Comparison of ENCODE assay signal across 26 cellular contexts in genomic region chr3:15819043-15819442, GRCh38. TPM values are rescaled to one million over a fixed set of nuclear protein-coding genes. Genes with fewer than 3 reads are reported as not detected.
DNase-seq lines count a peak whose midpoint lies in the region; ATAC-seq, FAIRE-seq and TF ChIP-seq lines count a peak whose summit lies in the region.
"Had no signal": no experiment of that assay in that cellular context is flagged by ENCODE, and none has a peak within 500 bp of the region (broad histone marks: within the 10 kb centered on the region; RNA-seq: fewer than 3 reads in every experiment).

No MANE protein-coding gene starts in this region.

- H3K36me3 ChIP-seq in HepG2 (replicated peaks in 1 of 2; ENCODE audit: control insufficient read depth in 1 of 2, insufficient read depth in 2 of 2, low read length in 2 of 2): no peaks in the 10 kb centered on the region
- no peaks in the 10 kb centered on the region for H3K36me3 ChIP-seq in right lobe of liver
- no peaks in the 10 kb centered on the region for H3K36me3 ChIP-seq in MM.1S (replicated peaks; ENCODE audit: insufficient read depth, low read length)
- no peaks in the 10 kb centered on the region for H3K36me3 ChIP-seq in astrocyte (ENCODE audit: insufficient read depth, low read length)
- H3K36me3 ChIP-seq: BE2C had no signal

- H3K79me2 ChIP-seq in HepG2 (ENCODE audit: insufficient read depth, low read length): peaks cover 81% of the 10 kb centered on the region
- H3K79me2 ChIP-seq in MM.1S (ENCODE audit: low read length): peaks cover 95% of the 10 kb centered on the region
- H3K79me2 ChIP-seq in astrocyte (ENCODE audit: insufficient read depth, low read length): peaks cover 69% of the 10 kb centered on the region

- no peaks in the 10 kb centered on the region for H3K9me2 ChIP-seq in MM.1S (replicated peaks; ENCODE audit: insufficient read depth, low read length)

- TF ChIP-seq EP300 in HepG2 (IDR thresholded peaks at IDR 0.05; ENCODE audit: low read depth in 2 of 2, low read length in 2 of 2) (no peak), HepG2 (CRISPR knock-in tag; IDR thresholded peaks at IDR 0.05; ENCODE audit: borderline replicate concordance) (no peak)

- H3K4me1 Mint-ChIP-seq in astrocyte (ENCODE audit: low read depth, unreplicated experiment): peaks cover 9% of the 10 kb centered on the region

- no peaks in the 10 kb centered on the region for H3K36me3 Mint-ChIP-seq in astrocyte (ENCODE audit: low read depth, unreplicated experiment)
- H3K36me3 Mint-ChIP-seq: CD14-positive monocyte; CD8-positive, alpha-beta memory T cell had no signal

- H3K27me3 Mint-ChIP-seq in astrocyte (ENCODE audit: low read depth, unreplicated experiment): no peaks in the 10 kb centered on the region
- H3K27me3 Mint-ChIP-seq: CD4-positive, alpha-beta T cell; CD8-positive, alpha-beta memory T cell had no signal

- H2AFZ ChIP-seq in HepG2 (ENCODE audit: low read length): no peak overlapping the region
- H2AFZ ChIP-seq in MM.1S (ENCODE audit: low read length): no peak overlapping the region
- H2AFZ ChIP-seq in astrocyte (ENCODE audit: low read depth, low read length): no peak overlapping the region
- H2AFZ ChIP-seq: GM23338 had no signal

- no peak for TF ChIP-seq POLR2A in HepG2 (IDR thresholded peaks at IDR 0.05; ENCODE audit: insufficient read depth in 1 of 2, low read depth in 2 of 2, low read length in 2 of 2)
- no peak for TF ChIP-seq POLR2A in right lobe of liver (IDR thresholded peaks at IDR 0.05)

- H3K4me1 ChIP-seq in HepG2 (ENCODE audit: insufficient read depth, low read length) (no peaks in the 10 kb centered on the region), right lobe of liver (peaks cover 0 to 12% (median 2%) of the 10 kb centered on the region in 4 donors), MM.1S (ENCODE audit: low read length) (peaks cover 31% of the 10 kb centered on the region), astrocyte (ENCODE audit: insufficient read depth, low read length) (no peaks in the 10 kb centered on the region)
- H3K4me1 ChIP-seq: BE2C had no signal

- CTCF ChIA-PET in HepG2 (lab: Yijun Ruan, JAX; ENCODE audit: low intra/inter-chr PET ratio, low total read pairs): no interaction called here

- no peak for DNase-seq in HepG2 (ENCODE audit: low spot score)
- DNase-seq in right lobe of liver: no peak
- DNase-seq in MM.1S: no peak
- DNase-seq in astrocyte (ENCODE audit: low read depth): no peak
- DNase-seq in amniotic stem cell (lab: John Stamatoyannopoulos, UW): no peak
- DNase-seq: 8988T; ACHN; AML-193; BE2C; CD4-positive, alpha-beta T cell; CD8-positive, alpha-beta memory T cell; DMS 273 treated with DMSO at 0.1 percent for 48 hours; DMS79; EL; GDM1; H9; HFFc6 had no signal

- intact Hi-C loops in HepG2 (cut with micrococcal nuclease; ENCODE audit: unreplicated experiment) (loop anchor here (5.0 to 10.0 kb wide), 3 partner anchors 228 to 426 kb away; no protein-coding TSS in a partner anchor), right lobe of liver (cut with DNase I) (no loop called here)

- H3K4me2 ChIP-seq in HepG2 (ENCODE audit: low read depth, low read length): no peak overlapping the region
- peak overlapping the region; percentile 67; the same call in 1 of the 2 replicates for H3K4me2 ChIP-seq in MM.1S (ENCODE audit: low read depth, low read length)
- no peak overlapping the region for H3K4me2 ChIP-seq in astrocyte (ENCODE audit: low read length)
- H3K4me2 ChIP-seq: A549; BLaER1 treated with 17β-estradiol and CSF1 and Interleukin-3, amounts not matched to agents 10 nM and 100 nM; GM23338 had no signal

- FAIRE-seq in HepG2 (lab: Jason Lieb, UNC): no peak
- FAIRE-seq in astrocyte (lab: Jason Lieb, UNC): peak; percentile 64
- FAIRE-seq: A549, D721Med had no signal

- no peak for TF ChIP-seq RAD21 in HepG2 (CRISPR knock-in tag; IDR thresholded peaks at IDR 0.05)

- ATAC-seq in HepG2 (no peak), right lobe of liver (no peak), GM18861 (IDR thresholded peaks at IDR 0.05; ENCODE audit: unreplicated experiment) (no peak), GM21381 (IDR thresholded peaks at IDR 0.05; ENCODE audit: unreplicated experiment) (no peak)
- ATAC-seq: A549, GM23338, HCT116 had no signal

- BruUV-seq in HepG2 (replicated peaks; lab: Mats Ljungman, UMichigan): no TSS peak

- TF ChIP-seq CTCF in HepG2 (CRISPR knock-in tag; IDR thresholded peaks at IDR 0.05): no peak
- no peak for TF ChIP-seq CTCF in right lobe of liver (IDR thresholded peaks at IDR 0.05)
- no peak for TF ChIP-seq CTCF in MM.1S (IDR thresholded peaks at IDR 0.05; ENCODE audit: low read length)
- no peak for TF ChIP-seq CTCF in astrocyte (IDR thresholded peaks at IDR 0.05; ENCODE audit: insufficient read depth, low read depth, low read length)

- no peaks in the 10 kb centered on the region for H3K27me3 ChIP-seq in HepG2 (ENCODE audit: control insufficient read depth in 1 of 2, insufficient read depth in 2 of 2, low read length in 2 of 2)
- H3K27me3 ChIP-seq in right lobe of liver: no peaks in the 10 kb centered on the region
- H3K27me3 ChIP-seq in MM.1S (replicated peaks; ENCODE audit: insufficient read depth, low read length): no peaks in the 10 kb centered on the region
- no peaks in the 10 kb centered on the region for H3K27me3 ChIP-seq in astrocyte (ENCODE audit: insufficient read depth, low read length)
- H3K27me3 ChIP-seq: BE2C; BLaER1 treated with 17β-estradiol and CSF1 and Interleukin-3, amounts not matched to agents 10 nM and 100 nM had no signal

- WGBS in HepG2 (ENCODE audit: low lambda C conversion rate): 98% methylated on average over 2 of the region's 2 CpGs
- 96% methylated on average over 2 of the region's 2 CpGs for WGBS in right lobe of liver (ENCODE audit: insufficient coverage, low coverage, low lambda C conversion rate, missing lambda C conversion rate)

- no peaks in the 10 kb centered on the region for H3K9me3 ChIP-seq in HepG2 (ENCODE audit: low read length)
- no peaks in the 10 kb centered on the region for H3K9me3 ChIP-seq in right lobe of liver
- no peaks in the 10 kb centered on the region for H3K9me3 ChIP-seq in MM.1S (replicated peaks; ENCODE audit: insufficient read depth, low read length)
- H3K9me3 ChIP-seq in astrocyte (ENCODE audit: insufficient read depth, low read depth, low read length): no peaks in the 10 kb centered on the region
- H3K9me3 ChIP-seq: A549, BE2C had no signal

- H3K9ac ChIP-seq in HepG2 (ENCODE audit: insufficient read depth, low read depth, low read length): no peak overlapping the region
- no peak overlapping the region for H3K9ac ChIP-seq in MM.1S (ENCODE audit: low read length)
- no peak overlapping the region for H3K9ac ChIP-seq in astrocyte (ENCODE audit: low read length)
- H3K9ac ChIP-seq: BLaER1 treated with 17β-estradiol and CSF1 and Interleukin-3, amounts not matched to agents 10 nM and 100 nM had no signal

- POLR2A ChIA-PET in HepG2 (lab: Yijun Ruan, JAX): no interaction called here

- H4K20me1 ChIP-seq in HepG2 (ENCODE audit: insufficient read depth, low read length) (peaks cover 11% of the 10 kb centered on the region), MM.1S (ENCODE audit: insufficient read depth, low read length) (no peaks in the 10 kb centered on the region), astrocyte (ENCODE audit: insufficient read depth, low read length) (no peaks in the 10 kb centered on the region)

- H3K27ac ChIP-seq in HepG2 (ENCODE audit: extremely low read length, insufficient read depth, low read length) (no peak overlapping the region), right lobe of liver (no peak overlapping the region), MM.1S (ENCODE audit: low read length) (no peak overlapping the region), astrocyte (ENCODE audit: low read depth, low read length) (no peak overlapping the region)
- H3K27ac ChIP-seq: A549; BLaER1 treated with 17β-estradiol and CSF1 and Interleukin-3, amounts not matched to agents 10 nM and 100 nM had no signal

- H3K4me3 Mint-ChIP-seq in astrocyte (ENCODE audit: unreplicated experiment): no peak overlapping the region
- H3K4me3 Mint-ChIP-seq: CD14-positive monocyte; CD4-positive, alpha-beta T cell; CD8-positive, alpha-beta memory T cell; GM23338; H9; HFFc6 had no signal

- in situ Hi-C loops in HepG2 (cut with HindIII; ENCODE audit: extremely low pct_ligation_motif_present, low pct_unique_long_range_greater_than_20kb): no loop called here

- H3K4me3 ChIP-seq in HepG2 (replicated peaks in 1 of 3; ENCODE audit: insufficient read depth in 1 of 3, low read depth in 2 of 3, low read length in 3 of 3) (no peak overlapping the region), right lobe of liver (no peak overlapping the region), MM.1S (ENCODE audit: low read length) (no peak overlapping the region), astrocyte (ENCODE audit: insufficient read depth, low read depth, low read length) (no peak overlapping the region)
- H3K4me3 ChIP-seq: A549; BLaER1 treated with 17β-estradiol and CSF1 and Interleukin-3, amounts not matched to agents 10 nM and 100 nM; GM12878; GM23338 had no signal

- peaks cover 21% of the 10 kb centered on the region; the same call in 1 of the 2 replicates for H3F3A ChIP-seq in MM.1S (ENCODE audit: insufficient read depth, low read length)

- no peak overlapping the region for H3K27ac Mint-ChIP-seq in astrocyte (ENCODE audit: unreplicated experiment)
- H3K27ac Mint-ChIP-seq: CD4-positive, alpha-beta T cell; GM23338; H9; HFFc6 had no signal

- H3K9me3 Mint-ChIP-seq in astrocyte (ENCODE audit: unreplicated experiment): no peaks in the 10 kb centered on the region
- H3K9me3 Mint-ChIP-seq: CD14-positive monocyte; CD4-positive, alpha-beta T cell; CD8-positive, alpha-beta memory T cell; GM23338; H9; HFFc6 had no signal

RNA-seq across cellular contexts. Expression of gene ANKRD28, which starts 21.3 kb away (rescaled TPM):
- total RNA-seq in HepG2 (2016; rRNA removed; fragmentation: Illumina TruSeq; extraction: Trizol) (28.9 and 40.2 TPM in 2 replicates), right lobe of liver (10 to 100 TPM; 16.4 to 32.2 (median 25.7) TPM), astrocyte (61.3 and 66.1 TPM in 2 replicates)
- total RNA-seq in HepG2 (2016; cell fraction: cytosol; rRNA removed; fragmentation: Illumina TruSeq; extraction: Trizol; ENCODE audit: low read depth): 11.3 and 13.1 TPM in 2 replicates
- 28.4 and 36.2 TPM in 2 replicates for total RNA-seq in HepG2 (2016; cell fraction: insoluble cytoplasmic fraction; rRNA removed; fragmentation: Illumina TruSeq; extraction: Trizol)
- 11.2 and 14.5 TPM in 2 replicates for total RNA-seq in HepG2 (2016; cell fraction: membrane; rRNA removed; fragmentation: Illumina TruSeq; extraction: Trizol)
- total RNA-seq in HepG2 (2016; cell fraction: nucleus; rRNA removed; fragmentation: Illumina TruSeq; extraction: Trizol): 41.2 and 46.8 TPM in 2 replicates
- polyA plus RNA-seq in HepG2 (2011; rRNA removed): 20.7 and 21.0 TPM in 2 replicates
- 9.2 and 14.8 TPM in 2 replicates for polyA plus RNA-seq in HepG2 (2011; cell fraction: cytosol; rRNA removed)
- 30.1 TPM in 2 replicates for polyA plus RNA-seq in HepG2 (2011; cell fraction: nucleus; rRNA removed)
- polyA plus RNA-seq in HepG2 (2012): 18.6 and 18.7 TPM in 2 replicates
- 0.62 and 0.75 TPM in 2 replicates for polyA plus RNA-seq in HepG2 (2016; cell fraction: cytosol; fragmentation: Illumina TruSeq; extraction: Trizol; ENCODE audit: low read depth)
- 23.3 and 24.0 TPM in 2 replicates for polyA plus RNA-seq in HepG2 (2016; cell fraction: insoluble cytoplasmic fraction; fragmentation: Illumina TruSeq; extraction: Trizol; ENCODE audit: low read depth)
- 3.1 and 4.0 TPM in 2 replicates for polyA plus RNA-seq in HepG2 (2016; cell fraction: membrane; fragmentation: Illumina TruSeq; extraction: Trizol; ENCODE audit: low read depth)
- 32.5 and 40.7 TPM in 2 replicates for polyA plus RNA-seq in HepG2 (2016; cell fraction: nucleus; fragmentation: Illumina TruSeq; extraction: Trizol; ENCODE audit: insufficient read depth, low read depth)
- 40.3 and 73.4 TPM in 2 replicates for polyA minus RNA-seq in HepG2 (2011; rRNA and poly(A)+ RNA removed; ENCODE audit: low replicate concordance)
- polyA minus RNA-seq in HepG2 (2011; cell fraction: cytosol; rRNA and poly(A)+ RNA removed): 19.9 TPM in 2 replicates
- polyA minus RNA-seq in HepG2 (2011; cell fraction: nucleus; rRNA and poly(A)+ RNA removed): 106 and 111 TPM in 2 replicates
